ENCODE assay signal across 30 cellular contexts in the genomic region with DNA sequence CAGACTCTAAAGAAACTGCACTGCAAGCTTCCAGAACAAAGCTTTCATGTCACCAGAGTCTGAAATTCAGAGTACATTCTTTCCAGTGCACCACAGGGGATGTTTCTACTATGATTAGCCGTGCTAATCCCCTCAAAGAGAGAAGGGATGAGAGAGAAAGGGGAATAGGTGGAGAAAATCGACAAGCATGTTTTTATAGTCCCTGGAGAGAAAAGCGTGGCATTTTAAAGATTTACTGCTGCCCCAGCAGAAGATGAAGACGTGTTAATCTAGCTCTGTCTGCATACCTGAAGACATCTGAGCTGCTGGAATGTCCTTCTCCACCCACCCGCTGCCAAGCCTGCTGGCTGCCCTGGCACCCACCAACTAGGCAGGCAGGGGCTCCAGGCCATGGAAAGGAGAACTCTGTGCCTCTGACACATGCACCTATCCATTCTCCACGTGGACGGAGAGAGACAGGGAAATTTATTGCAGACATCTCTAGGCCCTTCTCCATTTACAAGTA. TPM values are rescaled to one million over a fixed set of nuclear protein-coding genes. Genes with fewer than 3 reads are reported as not detected.
DNase-seq lines count a peak whose midpoint lies in the region; ATAC-seq and TF ChIP-seq lines count a peak whose summit lies in the region.
"Had no signal": no experiment of that assay in that cellular context is flagged by ENCODE, and none has a peak within 500 bp of the region (broad histone marks: within the 10 kb centered on the region; RNA-seq: fewer than 3 reads in every experiment).

No MANE protein-coding gene starts in this region.

- no TSS peak for BruUV-seq in A673 (replicated peaks; lab: Mats Ljungman, UMichigan)

- no peak overlapping the region for H3K27ac ChIP-seq in A673 (ENCODE audit: low read depth, low read length, poor library complexity, severe bottlenecking)
- peak overlapping the region; percentile 61 for H3K27ac ChIP-seq in HUES48 (ENCODE audit: low read depth, low read length)
- H3K27ac ChIP-seq: A549, adrenal gland, gastroesophageal sphincter, hepatocyte, left lung, tibial nerve had no signal

- H3K9me3 ChIP-seq in A673 (ENCODE audit: low read depth, low read length, poor library complexity, severe bottlenecking) (no peaks in the 10 kb centered on the region), HUES48 (ENCODE audit: control insufficient read depth, insufficient read depth, low read length) (no peaks in the 10 kb centered on the region)
- H3K9me3 ChIP-seq: A549, adrenal gland, gastroesophageal sphincter, left lung, tibial nerve had no signal

- DNase-seq in A673 (ENCODE audit: low spot score), result peak; percentile 92
- peak; percentile 71 for DNase-seq in astrocyte of the hippocampus (ENCODE audit: low read depth, low spot score)
- DNase-seq in iPS-NIHi11 (ENCODE audit: low spot score), result peak; percentile 39
- no peak for DNase-seq in cortex of kidney (lab: John Stamatoyannopoulos, UW)
- DNase-seq in RPMI8226, result no peak
- no peak for DNase-seq in Kasumi-1 (lab: John Stamatoyannopoulos, UW)
- DNase-seq: activated B cell treated with CpG ODN at 0.5 μM for 24 hours; activated CD8-positive, alpha-beta memory T cell treated with anti-CD3 and anti-CD28 coated beads, Interleukin-2, amount 10 ng/mL, durations not matched to agents 7 days and 5 days; activated naive CD4-positive, alpha-beta T cell treated with Interleukin-2 at 50 U/mL for 16 hours; activated T-cell treated with anti-CD3 and anti-CD28 coated beads, Interleukin-2, amount 50 U/mL, for 48 hours; adrenal gland; CD4-positive, alpha-beta memory T cell; dermis blood vessel endothelial cell; immature natural killer cell; Karpas-422; left lung; NCI-H1436; NCI-H2081 treated with DMSO at 0.1 percent for 48 hours; NCI-H446; NK-92 treated with Interleukin-12 subunit alpha and Interleukin-12 subunit beta, amount 100 ng/mL, for 24 hours; nucleus accumbens; SHP77 treated with DMSO at 0.1 percent for 48 hours; stimulated activated CD4-positive, alpha-beta T cell treated with anti-CD3 and anti-CD28 coated beads, Interleukin-2, amount 100 ng/mL, for 24 hours; T1000 had no signal

- no peak for ATAC-seq in GM19467 (IDR thresholded peaks at IDR 0.05; ENCODE audit: unreplicated experiment)
- ATAC-seq: A549; activated CD8-positive, alpha-beta memory T cell treated with anti-CD3 and anti-CD28 coated beads, Interleukin-2, amount 10 ng/mL, durations not matched to agents 7 days and 5 days; gastroesophageal sphincter; left lung had no signal

- no peak overlapping the region for H3K4me3 ChIP-seq in A673 (ENCODE audit: low read depth, low read length, poor library complexity, severe bottlenecking)
- H3K4me3 ChIP-seq in HUES48 (ENCODE audit: low read depth, low read length), result no peak overlapping the region
- H3K4me3 ChIP-seq: A549, adrenal gland, gastroesophageal sphincter, hepatocyte, left lung, tibial nerve had no signal

- TF ChIP-seq CTCF in A673 (conservative IDR thresholded peaks at IDR 0.05; ENCODE audit: low read depth, low read length), result no peak

- H3K36me3 ChIP-seq in A673 (ENCODE audit: insufficient read depth, low read length, poor library complexity, severe bottlenecking) (no peaks in the 10 kb centered on the region), HUES48 (ENCODE audit: control insufficient read depth, insufficient read depth, low read length) (no peaks in the 10 kb centered on the region)
- H3K36me3 ChIP-seq: adrenal gland, gastroesophageal sphincter, left lung, tibial nerve had no signal

- H3K4me1 ChIP-seq in A673 (ENCODE audit: insufficient read depth, low read length, poor library complexity, severe bottlenecking) (peaks cover 58% of the 10 kb centered on the region), HUES48 (ENCODE audit: control insufficient read depth, insufficient read depth, low read length) (peaks cover 16% of the 10 kb centered on the region; the same call in 1 of the 2 replicates)
- H3K4me1 ChIP-seq: A549 had no signal

- CTCF ChIA-PET in A673 (lab: Charles Lee), result interaction anchor here (0.5 to 1.5 kb wide), 3 partner anchors 8 to 361 kb away, joined by 5 to 8 read pairs (median 6); no protein-coding TSS in a partner anchor

- intact Hi-C loops in A673 (cut with micrococcal nuclease; ENCODE audit: unreplicated experiment), result loop anchor here (5.0 kb wide), 1 partner anchor 1149 kb away; no protein-coding TSS in a partner anchor

- H3K27me3 ChIP-seq in A673 (replicated peaks; ENCODE audit: insufficient read depth, low read depth, low read length, poor library complexity) (no peaks in the 10 kb centered on the region), HUES48 (ENCODE audit: control insufficient read depth, insufficient read depth, low read length) (no peaks in the 10 kb centered on the region)
- H3K27me3 ChIP-seq: adrenal gland, gastroesophageal sphincter, hepatocyte, left lung, tibial nerve had no signal

- POLR2A ChIA-PET in A673 (lab: Charles Lee; ENCODE audit: low non-redundant PET), result no interaction called here

- H3K9ac ChIP-seq in HUES48 (ENCODE audit: low read depth, low read length), result no peak overlapping the region

RNA-seq across cellular contexts. Expression of a gene that starts 4.1 kb away (rescaled TPM):
- 0.13 and 0.39 TPM in 2 replicates for total RNA-seq in A673 (2021)

RNA-seq across cellular contexts. Expression of a gene that starts 18.6 kb away (rescaled TPM):
- 48.9 and 49.3 TPM in 2 replicates for total RNA-seq in A673 (2021)

Comparison
In these comparisons a context has a peak if more than half of its experiments do, and no peak if none do; other contexts are left out.
1. DNase-seq: peak in A673 (single experiment), astrocyte of the hippocampus (single experiment) and iPS-NIHi11 (single experiment); none in cortex of kidney (single experiment), RPMI8226 (single experiment) and Kasumi-1 (0 of 2).